ENCODE assay signal across 14 cellular contexts in genomic region chr11:30617762-30618161, GRCh38. TPM values are rescaled to one million over a fixed set of nuclear protein-coding genes. Genes with fewer than 3 reads are reported as not detected.
"Had no signal": no experiment of that assay in that cellular context is flagged by ENCODE, and none has a peak within 500 bp of the region (broad histone marks: within the 10 kb centered on the region; RNA-seq: fewer than 3 reads in every experiment).

No MANE protein-coding gene starts in this region.

- H3K27ac ChIP-seq: adrenal gland, coronary artery, hepatocyte, stomach, thoracic aorta had no signal

- H3K4me1 Mint-ChIP-seq: activated CD4-positive, alpha-beta T cell treated with anti-CD3 and anti-CD28 coated beads, Interleukin-2, amount 10 ng/mL, durations not matched to agents 24 days and 14 days had no signal

- H3K4me3 Mint-ChIP-seq: activated CD4-positive, alpha-beta T cell treated with anti-CD3 and anti-CD28 coated beads, Interleukin-2, amount 10 ng/mL, durations not matched to agents 24 days and 14 days had no signal

- H3K9me3 Mint-ChIP-seq: activated CD4-positive, alpha-beta T cell treated with anti-CD3 and anti-CD28 coated beads, Interleukin-2, amount 10 ng/mL, durations not matched to agents 24 days and 14 days had no signal

- H3K4me1 ChIP-seq: adrenal gland, stomach had no signal

- H3K27ac Mint-ChIP-seq: activated CD4-positive, alpha-beta T cell treated with anti-CD3 and anti-CD28 coated beads, Interleukin-2, amount 10 ng/mL, durations not matched to agents 24 days and 14 days had no signal

- H3K4me3 ChIP-seq: adrenal gland, coronary artery, hepatocyte, stomach, thoracic aorta had no signal

- H3K27me3 ChIP-seq: adrenal gland, hepatocyte, stomach had no signal

- H3K27me3 Mint-ChIP-seq: activated CD4-positive, alpha-beta T cell treated with anti-CD3 and anti-CD28 coated beads, Interleukin-2, amount 10 ng/mL, durations not matched to agents 24 days and 14 days had no signal

- ATAC-seq: right cardiac atrium had no signal

- H3K9me3 ChIP-seq: thoracic aorta had no signal

- H3K36me3 ChIP-seq: adrenal gland, stomach, thoracic aorta had no signal

- DNase-seq: activated CD4-positive, alpha-beta T cell treated with anti-CD3 and anti-CD28 coated beads, Interleukin-2, amount 10 ng/mL, durations not matched to agents 24 days and 14 days; activated naive CD4-positive, alpha-beta T cell treated with anti-CD3 and anti-CD28 coated beads, Interleukin-2, amount 50 U/mL, for 16 hours; adrenal gland; effector CD8-positive, alpha-beta T cell; erythroblast; kidney glomerular epithelial cell; right cardiac atrium; small intestine; stomach; T1000 had no signal

RNA-seq across cellular contexts. Expression of gene MPPED2, which starts 31.6 kb away (rescaled TPM):
- total RNA-seq: activated CD4-positive, alpha-beta T cell treated with anti-CD3 and anti-CD28 coated beads, Interleukin-2, amount 10 ng/mL, durations not matched to agents 24 days and 14 days; activated CD8-positive, alpha-beta memory T cell treated with anti-CD3 and anti-CD28 coated beads for 36 hours had no signal
